In the genomic region with DNA sequence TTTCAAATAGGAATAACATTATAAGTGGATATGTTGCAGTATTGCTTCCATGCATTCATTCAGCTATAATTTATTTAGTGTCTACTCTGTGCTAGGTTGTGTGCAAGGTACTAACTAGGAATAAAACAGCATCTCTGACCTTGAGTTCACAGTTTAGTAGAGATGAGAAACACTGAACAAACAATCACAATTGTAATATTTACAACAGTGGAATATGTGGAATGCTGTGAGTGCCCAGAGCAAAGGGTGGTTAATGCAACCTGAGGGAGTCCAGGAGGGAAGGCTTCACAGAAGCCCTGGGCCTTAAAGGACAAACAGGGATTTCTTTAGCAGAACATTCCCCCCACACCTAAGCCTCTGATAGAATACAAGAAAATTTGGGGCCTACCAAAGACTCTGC, we compare ENCODE assay signal across 25 cellular contexts.
"Had no signal": no experiment of that assay in that cellular context is flagged by ENCODE, and none has a peak within 500 bp of the region (broad histone marks: within the 10 kb centered on the region; RNA-seq: fewer than 3 reads in every experiment).

No MANE protein-coding gene starts in this region.

- H3K27ac ChIP-seq: RWPE1 had no signal

- H3K27ac Mint-ChIP-seq: activated CD4-positive, alpha-beta T cell treated with anti-CD3 and anti-CD28 coated beads, Interleukin-2, amount 10 ng/mL, durations not matched to agents 24 days and 14 days; activated CD8-positive, alpha-beta T cell treated with anti-CD3 and anti-CD28 coated beads for 36 hours; activated naive CD4-positive, alpha-beta T cell treated with anti-CD3 and anti-CD28 coated beads, Interleukin-2, amount 10 ng/mL, durations not matched to agents 7 days and 5 days; activated naive CD8-positive, alpha-beta T cell; activated naive CD8-positive, alpha-beta T cell treated with anti-CD3 and anti-CD28 coated beads, Interleukin-2, amount 50 U/mL, for 24 hours; activated T-cell treated with anti-CD3 and anti-CD28 coated beads, Interleukin-2, amount 50 U/mL, for 24 hours; activated T-helper 1 cell treated with anti-CD3 and anti-CD28 coated beads, Interleukin-12 subunit alpha, Interleukin-12 subunit beta, Interleukin-2, Interleukin-4 antibody, amounts not matched to agents 30 ng/mL and 10 ng/mL and 1 ng/mL, durations not matched to agents 14 hours and 24 hours and 36 hours; brain; T-helper 2 cell treated with Interferon-gamma antibody and Interleukin-4, amounts not matched to agents 5 μg/mL and 100 μg/mL, for 36 hours had no signal

- H3K9me3 Mint-ChIP-seq: activated CD4-positive, alpha-beta T cell treated with anti-CD3 and anti-CD28 coated beads, Interleukin-2, amount 10 ng/mL, durations not matched to agents 24 days and 14 days; activated CD8-positive, alpha-beta T cell treated with anti-CD3 and anti-CD28 coated beads for 36 hours; activated naive CD4-positive, alpha-beta T cell treated with anti-CD3 and anti-CD28 coated beads, Interleukin-2, amount 10 ng/mL, durations not matched to agents 7 days and 5 days; activated naive CD8-positive, alpha-beta T cell treated with anti-CD3 and anti-CD28 coated beads, Interleukin-2, amount 50 U/mL, for 24 hours; activated T-cell treated with anti-CD3 and anti-CD28 coated beads, Interleukin-2, amount 50 U/mL, for 24 hours; activated T-helper 1 cell treated with anti-CD3 and anti-CD28 coated beads, Interleukin-12 subunit alpha, Interleukin-12 subunit beta, Interleukin-2, Interleukin-4 antibody, amounts not matched to agents 30 ng/mL and 10 ng/mL and 1 ng/mL, durations not matched to agents 14 hours and 24 hours and 36 hours; T-helper 2 cell treated with Interferon-gamma antibody and Interleukin-4, amounts not matched to agents 5 μg/mL and 100 μg/mL, for 36 hours had no signal

- H3K27me3 Mint-ChIP-seq: activated CD4-positive, alpha-beta T cell treated with anti-CD3 and anti-CD28 coated beads, Interleukin-2, amount 10 ng/mL, durations not matched to agents 24 days and 14 days; activated CD8-positive, alpha-beta T cell treated with anti-CD3 and anti-CD28 coated beads for 36 hours; activated naive CD4-positive, alpha-beta T cell treated with anti-CD3 and anti-CD28 coated beads, Interleukin-2, amount 10 ng/mL, durations not matched to agents 7 days and 5 days; activated naive CD8-positive, alpha-beta T cell; activated naive CD8-positive, alpha-beta T cell treated with anti-CD3 and anti-CD28 coated beads, Interleukin-2, amount 50 U/mL, for 24 hours; activated T-cell treated with anti-CD3 and anti-CD28 coated beads, Interleukin-2, amount 50 U/mL, for 24 hours; brain had no signal

- DNase-seq: activated CD4-positive, alpha-beta T cell treated with anti-CD3 and anti-CD28 coated beads, Interleukin-2, amount 10 ng/mL, durations not matched to agents 24 days and 14 days; activated CD4-positive, alpha-beta T cell treated with anti-CD3 and anti-CD28 coated beads, Interleukin-2, amount 50 U/mL, for 4 hours; activated CD8-positive, alpha-beta T cell treated with anti-CD3 and anti-CD28 coated beads for 36 hours; activated effector memory CD4-positive, alpha-beta T cell treated with Interleukin-2 at 50 U/mL for 16 hours; activated naive CD4-positive, alpha-beta T cell treated with anti-CD3 and anti-CD28 coated beads, Interleukin-2, amount 10 ng/mL, durations not matched to agents 7 days and 5 days; activated naive CD8-positive, alpha-beta T cell treated with anti-CD3 and anti-CD28 coated beads, Interleukin-2, amount 50 U/mL, for 24 hours; activated T-cell treated with anti-CD3 and anti-CD28 coated beads, Interleukin-2, amount 50 U/mL, for 24 hours; anterior cingulate cortex; central memory CD4-positive, alpha-beta T cell; Karpas-422; NCI-H1105 treated with DMSO at 0.1 percent for 48 hours; NCI-H1436; NCI-H1694; NCI-H1930; NCI-H2081 treated with DMSO at 0.1 percent for 48 hours; NCI-H345; NCI-H524 treated with DMSO at 0.1 percent for 48 hours; SIG-M5; SW 1271 had no signal

- H3K4me3 Mint-ChIP-seq: activated CD4-positive, alpha-beta T cell treated with anti-CD3 and anti-CD28 coated beads, Interleukin-2, amount 10 ng/mL, durations not matched to agents 24 days and 14 days; activated CD8-positive, alpha-beta T cell treated with anti-CD3 and anti-CD28 coated beads for 36 hours; activated naive CD4-positive, alpha-beta T cell treated with anti-CD3 and anti-CD28 coated beads, Interleukin-2, amount 10 ng/mL, durations not matched to agents 7 days and 5 days; activated naive CD8-positive, alpha-beta T cell; activated naive CD8-positive, alpha-beta T cell treated with anti-CD3 and anti-CD28 coated beads, Interleukin-2, amount 50 U/mL, for 24 hours; activated T-cell treated with anti-CD3 and anti-CD28 coated beads, Interleukin-2, amount 50 U/mL, for 24 hours; activated T-helper 1 cell treated with anti-CD3 and anti-CD28 coated beads, Interleukin-12 subunit alpha, Interleukin-12 subunit beta, Interleukin-2, Interleukin-4 antibody, amounts not matched to agents 30 ng/mL and 10 ng/mL and 1 ng/mL, durations not matched to agents 14 hours and 24 hours and 36 hours; brain; T-helper 2 cell treated with Interferon-gamma antibody and Interleukin-4, amounts not matched to agents 5 μg/mL and 100 μg/mL, for 36 hours had no signal

- ATAC-seq: activated CD8-positive, alpha-beta T cell treated with anti-CD3 and anti-CD28 coated beads for 36 hours; activated naive CD8-positive, alpha-beta T cell treated with anti-CD3 and anti-CD28 coated beads, Interleukin-2, amount 50 U/mL, for 24 hours; Right ventricle myocardium inferior had no signal

- H3K36me3 Mint-ChIP-seq: activated naive CD8-positive, alpha-beta T cell; brain had no signal
